8 cellular contexts compared by ENCODE assay signal in genomic region chr6:146700078-146700686, GRCh38.
A peak's percentile ranks its signal among the peaks of the same experiment; 100 is the strongest.
DNase-seq lines count a peak whose midpoint lies in the region; ATAC-seq and TF ChIP-seq lines count a peak whose summit lies in the region.

No MANE protein-coding gene starts in this region.

- intact Hi-C loops in activated CD4-positive, alpha-beta memory T cell treated with anti-CD3 and anti-CD28 coated beads for 36 hours (cut with micrococcal nuclease): loop anchor here (1.0 to 5.0 kb wide), 2 partner anchors 771 to 973 kb away; no protein-coding TSS in a partner anchor

- H3K9ac ChIP-seq in DND-41 (ENCODE audit: low read depth, low read length): no peak overlapping the region

- H3K4me1 ChIP-seq in DND-41 (ENCODE audit: insufficient read depth, low read length): no peaks in the 10 kb centered on the region

- no peaks in the 10 kb centered on the region for H3K9me3 Mint-ChIP-seq in activated CD4-positive, alpha-beta memory T cell treated with anti-CD3 and anti-CD28 coated beads for 36 hours

- no peaks in the 10 kb centered on the region for H3K36me3 Mint-ChIP-seq in activated CD4-positive, alpha-beta memory T cell treated with anti-CD3 and anti-CD28 coated beads for 36 hours

- no peaks in the 10 kb centered on the region for H3K27me3 Mint-ChIP-seq in activated CD4-positive, alpha-beta memory T cell treated with anti-CD3 and anti-CD28 coated beads for 36 hours

- peak; percentile 63 for DNase-seq in DND-41
- DNase-seq in NCI-H526 (lab: John Stamatoyannopoulos, UW): peak; percentile 72 to 81
- peak; percentile 41 for DNase-seq in activated CD4-positive, alpha-beta memory T cell treated with anti-CD3 and anti-CD28 coated beads for 36 hours
- peak; percentile 92 for DNase-seq in fibroblast of the aortic adventitia (ENCODE audit: low read depth)
- DNase-seq in non-pigmented ciliary epithelial cell (ENCODE audit: low read depth): peak; percentile 55
- DNase-seq in GF-D8 (lab: John Stamatoyannopoulos, UW): no peak

- H3K4me3 ChIP-seq in DND-41 (ENCODE audit: low read depth in 1 of 2, low read length in 2 of 2) (no peak overlapping the region), fibroblast of the aortic adventitia (ENCODE audit: low read depth, low read length) (no peak overlapping the region)

- H3K79me2 ChIP-seq in DND-41 (ENCODE audit: insufficient read depth, low read length): no peaks in the 10 kb centered on the region

- CTCF ChIA-PET in activated CD4-positive, alpha-beta memory T cell treated with anti-CD3 and anti-CD28 coated beads for 36 hours (lab: Charles Lee): interaction anchor here (0.6 to 1.9 kb wide), 13 partner anchors 9 to 776 kb away, joined by 3 to 8 read pairs (median 3); no protein-coding TSS in a partner anchor

- H3K27ac Mint-ChIP-seq in activated CD4-positive, alpha-beta memory T cell treated with anti-CD3 and anti-CD28 coated beads for 36 hours: no peak overlapping the region

- ATAC-seq in DND-41 (ENCODE audit: insufficient read depth, low read depth): peak; percentile 86
- ATAC-seq in GM19468 (IDR thresholded peaks at IDR 0.05; ENCODE audit: extremely low read depth, unreplicated experiment): peak; percentile 63
- ATAC-seq in HG03558 (IDR thresholded peaks at IDR 0.05; ENCODE audit: extremely low read depth, unreplicated experiment): peak; percentile 77

- no peak overlapping the region for H2AFZ ChIP-seq in DND-41 (ENCODE audit: low read depth, low read length)

- POLR2A ChIA-PET in activated CD4-positive, alpha-beta memory T cell treated with anti-CD3 and anti-CD28 coated beads for 36 hours (lab: Charles Lee): no interaction called here

- H3K27ac ChIP-seq in DND-41 (ENCODE audit: low read length): no peak overlapping the region

- no peaks in the 10 kb centered on the region for H3K9me3 ChIP-seq in DND-41 (ENCODE audit: insufficient read depth, low read length, severe bottlenecking)

- no peaks in the 10 kb centered on the region for H4K20me1 ChIP-seq in DND-41 (ENCODE audit: insufficient read depth, low read length)

- no peaks in the 10 kb centered on the region for H3K27me3 ChIP-seq in DND-41 (ENCODE audit: insufficient read depth, low read length, poor library complexity)

- no peaks in the 10 kb centered on the region for H3K36me3 ChIP-seq in DND-41 (ENCODE audit: insufficient read depth, low read length)

- H3K4me1 Mint-ChIP-seq in activated CD4-positive, alpha-beta memory T cell treated with anti-CD3 and anti-CD28 coated beads for 36 hours (ENCODE audit: low read depth): no peaks in the 10 kb centered on the region

- H3K4me2 ChIP-seq in DND-41 (ENCODE audit: insufficient read depth, low read length): no peak overlapping the region

- TF ChIP-seq CTCF in DND-41 (IDR thresholded peaks at IDR 0.05; ENCODE audit: borderline replicate concordance, extremely low read depth, low read length, poor library complexity, severe bottlenecking) (peak; percentile 78), fibroblast of the aortic adventitia (IDR thresholded peaks at IDR 0.05; ENCODE audit: insufficient read depth, low read length) (peak; percentile 71)

- H3K4me3 Mint-ChIP-seq in activated CD4-positive, alpha-beta memory T cell treated with anti-CD3 and anti-CD28 coated beads for 36 hours: no peak overlapping the region
